In the genomic region with DNA sequence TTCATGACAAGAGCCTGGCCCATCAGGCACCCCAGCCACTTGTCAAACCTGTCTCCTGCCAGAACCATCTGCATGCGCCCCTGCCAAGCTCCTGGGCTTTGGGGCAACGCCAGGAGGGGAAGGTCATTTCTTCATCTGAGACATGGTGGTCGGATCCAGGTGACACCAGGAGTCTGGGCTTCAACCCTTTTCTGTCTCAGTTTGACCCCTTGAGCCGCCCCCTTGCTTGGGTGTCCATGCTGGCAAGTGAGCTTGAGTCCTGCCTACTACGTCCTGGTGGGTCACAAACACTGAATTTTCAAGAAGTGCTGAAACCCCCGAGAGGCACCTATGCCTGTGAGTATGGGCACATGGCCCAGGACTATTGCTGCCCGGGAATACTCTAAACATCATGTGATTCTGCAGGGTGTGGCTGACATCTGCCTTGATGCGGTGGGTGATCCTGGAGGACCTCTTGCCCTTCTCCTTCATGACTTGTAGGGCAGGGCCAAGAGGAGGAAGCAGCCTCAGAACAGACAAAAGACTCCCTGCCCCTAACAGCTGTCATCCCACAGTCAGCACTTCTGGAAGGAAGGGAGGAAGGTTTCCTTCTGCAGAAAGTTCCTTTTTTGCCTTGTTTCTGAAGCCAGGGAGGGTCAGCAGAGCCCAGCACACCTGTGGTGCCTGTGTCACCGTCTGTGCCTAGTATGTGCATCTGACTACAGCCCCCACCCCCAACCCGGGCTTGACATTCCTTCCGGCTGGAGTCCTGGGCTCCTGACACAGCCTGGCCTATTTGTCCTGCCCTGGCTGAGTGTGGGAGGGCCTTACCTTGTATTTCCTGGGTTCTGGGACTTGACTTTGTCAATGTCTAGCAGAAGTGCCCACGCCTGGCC, we compare ENCODE assay signal across 1 cellular context.
TF ChIP-seq lines count a peak whose summit lies in the region.

No MANE protein-coding gene starts in this region.

TF ChIP-seq in GM23338, 12 proteins besides CTCF, POLR2A, EP300 and RAD21:
- TF ChIP-seq ZNF114 (CRISPR knock-in tag; IDR thresholded peaks at IDR 0.05) (no peak), CREB1 (CRISPR knock-in tag; IDR thresholded peaks at IDR 0.05; ENCODE audit: low read depth) (no peak), STAT1 (IDR thresholded peaks at IDR 0.05; ENCODE audit: unreplicated experiment) (no peak), ZNF331 (CRISPR knock-in tag; IDR thresholded peaks at IDR 0.05; ENCODE audit: low read depth) (no peak)
- TF ChIP-seq, protein P1, sequence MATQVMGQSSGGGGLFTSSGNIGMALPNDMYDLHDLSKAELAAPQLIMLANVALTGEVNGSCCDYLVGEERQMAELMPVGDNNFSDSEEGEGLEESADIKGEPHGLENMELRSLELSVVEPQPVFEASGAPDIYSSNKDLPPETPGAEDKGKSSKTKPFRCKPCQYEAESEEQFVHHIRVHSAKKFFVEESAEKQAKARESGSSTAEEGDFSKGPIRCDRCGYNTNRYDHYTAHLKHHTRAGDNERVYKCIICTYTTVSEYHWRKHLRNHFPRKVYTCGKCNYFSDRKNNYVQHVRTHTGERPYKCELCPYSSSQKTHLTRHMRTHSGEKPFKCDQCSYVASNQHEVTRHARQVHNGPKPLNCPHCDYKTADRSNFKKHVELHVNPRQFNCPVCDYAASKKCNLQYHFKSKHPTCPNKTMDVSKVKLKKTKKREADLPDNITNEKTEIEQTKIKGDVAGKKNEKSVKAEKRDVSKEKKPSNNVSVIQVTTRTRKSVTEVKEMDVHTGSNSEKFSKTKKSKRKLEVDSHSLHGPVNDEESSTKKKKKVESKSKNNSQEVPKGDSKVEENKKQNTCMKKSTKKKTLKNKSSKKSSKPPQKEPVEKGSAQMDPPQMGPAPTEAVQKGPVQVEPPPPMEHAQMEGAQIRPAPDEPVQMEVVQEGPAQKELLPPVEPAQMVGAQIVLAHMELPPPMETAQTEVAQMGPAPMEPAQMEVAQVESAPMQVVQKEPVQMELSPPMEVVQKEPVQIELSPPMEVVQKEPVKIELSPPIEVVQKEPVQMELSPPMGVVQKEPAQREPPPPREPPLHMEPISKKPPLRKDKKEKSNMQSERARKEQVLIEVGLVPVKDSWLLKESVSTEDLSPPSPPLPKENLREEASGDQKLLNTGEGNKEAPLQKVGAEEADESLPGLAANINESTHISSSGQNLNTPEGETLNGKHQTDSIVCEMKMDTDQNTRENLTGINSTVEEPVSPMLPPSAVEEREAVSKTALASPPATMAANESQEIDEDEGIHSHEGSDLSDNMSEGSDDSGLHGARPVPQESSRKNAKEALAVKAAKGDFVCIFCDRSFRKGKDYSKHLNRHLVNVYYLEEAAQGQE (IDR thresholded peaks at IDR 0.05; ENCODE audit: unreplicated experiment), result no peak
